ENCODE assay signal across 1 cellular context in genomic region chr11:10727259-10727851, GRCh38.
TF ChIP-seq lines count a peak whose summit lies in the region.

No MANE protein-coding gene starts in this region.

TF ChIP-seq in K562, 482 proteins besides CTCF, POLR2A, EP300 and RAD21:
- TF ChIP-seq EGR1 (conservative IDR thresholded peaks at IDR 0.05) (peak; percentile 88), TCF7 (IDR thresholded peaks at IDR 0.05; ENCODE audit: borderline replicate concordance) (no peak), STAT5A (IDR thresholded peaks at IDR 0.05; ENCODE audit: borderline replicate concordance, low read length) (no peak), TEAD4 (IDR thresholded peaks at IDR 0.05; ENCODE audit: low read length) (0 out of 2 replicates have a peak, but pooled peaks have one; percentile 22), TEAD4 (CRISPR knock-in tag; IDR thresholded peaks at IDR 0.05; ENCODE audit: borderline replicate concordance) (no peak)
